Comparison of ENCODE assay signal across 15 cellular contexts in the genomic region with DNA sequence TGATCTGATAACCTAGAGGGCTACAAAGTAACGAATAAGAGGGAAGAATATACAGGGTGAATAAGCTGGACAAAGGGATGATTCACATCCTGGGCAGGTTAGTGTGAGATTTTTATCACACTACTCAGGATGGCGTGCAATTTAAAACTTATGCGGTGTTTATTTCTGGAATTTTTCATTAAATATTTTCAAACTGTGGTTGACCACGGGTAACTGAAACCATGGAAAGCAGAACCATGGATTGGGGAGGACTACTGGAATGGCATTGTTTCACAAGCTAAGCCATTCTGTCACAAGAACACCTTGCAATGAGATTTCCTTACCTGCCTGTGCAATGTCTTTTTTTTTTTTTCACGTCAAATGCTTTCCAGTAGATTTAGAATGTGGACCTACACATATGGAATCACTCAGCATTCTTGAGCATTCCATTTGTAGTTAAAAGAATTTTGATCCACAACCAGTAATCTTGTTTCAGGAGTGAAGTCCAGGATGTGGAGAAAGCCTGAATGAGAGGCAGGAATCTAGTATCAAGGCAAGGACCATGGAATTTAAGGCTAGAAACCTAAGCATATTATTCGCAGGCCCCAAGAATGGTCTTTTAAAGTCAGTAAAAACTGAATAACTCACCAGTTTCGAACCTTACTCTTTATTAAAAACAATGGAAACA. TPM values are rescaled to one million over a fixed set of nuclear protein-coding genes. Genes with fewer than 3 reads are reported as not detected.
DNase-seq lines count a peak whose midpoint lies in the region; TF ChIP-seq lines count a peak whose summit lies in the region.
"Had no signal": no experiment of that assay in that cellular context is flagged by ENCODE, and none has a peak within 500 bp of the region (broad histone marks: within the 10 kb centered on the region; RNA-seq: fewer than 3 reads in every experiment).

No MANE protein-coding gene starts in this region.

- no peaks in the 10 kb centered on the region for H3K9me3 ChIP-seq in uterus
- H3K9me3 ChIP-seq: Peyer's patch, sigmoid colon had no signal

- TF ChIP-seq CTCF in AG09309 (IDR thresholded peaks at IDR 0.05; ENCODE audit: control insufficient read depth, insufficient read depth, low read depth, low read length, missing control alignments) (no peak), uterus (IDR thresholded peaks at IDR 0.05) (no peak)

- DNase-seq in AG09309 (ENCODE audit: low read depth) (peak; percentile 90), M059J (ENCODE audit: low read depth) (peak; percentile 96), astrocyte of the hippocampus (ENCODE audit: low read depth, low spot score) (peak; percentile 89), kidney tubule cell (ENCODE audit: low spot score) (peak; percentile 98), uterus (no peak), NCI-H146 (lab: John Stamatoyannopoulos, UW) (no peak), SK-N-DZ (ENCODE audit: low spot score) (no peak), ecto neural progenitor cell (ENCODE audit: low spot score) (no peak)
- DNase-seq: activated CD4-positive, alpha-beta T cell treated with anti-CD3 and anti-CD28 coated beads for 4 hours; activated gamma-delta T cell; NCI-H1694; Peyer's patch; sigmoid colon had no signal

- no peaks in the 10 kb centered on the region for H3K27me3 ChIP-seq in uterus
- H3K27me3 ChIP-seq: Peyer's patch, sigmoid colon had no signal

- H3K4me1 ChIP-seq in uterus: no peaks in the 10 kb centered on the region
- H3K4me1 ChIP-seq: Peyer's patch, sigmoid colon had no signal

- intact Hi-C loops in uterus (cut with DNase I; ENCODE audit: low total_unique reads): loop anchor here (10.0 kb wide), 1 partner anchor 376 kb away; no protein-coding TSS in a partner anchor

- H3K4me3 ChIP-seq in AG09309 (ENCODE audit: control insufficient read depth, low read depth, low read length) (no peak overlapping the region), uterus (no peak overlapping the region)
- H3K4me3 ChIP-seq: Peyer's patch, sigmoid colon had no signal

- no peaks in the 10 kb centered on the region for H3K36me3 ChIP-seq in uterus
- H3K36me3 ChIP-seq: Peyer's patch, sigmoid colon had no signal

- H3K27ac ChIP-seq in uterus: no peak overlapping the region
- H3K27ac ChIP-seq: Peyer's patch, sigmoid colon had no signal

- TF ChIP-seq POLR2A in uterus (IDR thresholded peaks at IDR 0.05): no peak

RNA-seq across cellular contexts. Expression of a gene that starts 8.0 kb away (rescaled TPM):
- total RNA-seq in M059J (2014; rRNA removed; shearing (Covaris generic)): 7.0 and 17.6 TPM in 2 replicates
- total RNA-seq in uterus: 1 to 10 TPM in 1 of 4 donors, under 1 TPM in 2, not detected in 1; 0.55 to 6.9 (median 0.88) TPM
- not detected in 2 replicates for polyA plus RNA-seq in SK-N-DZ (2014; cell fraction: cytosol; rRNA removed)
- polyA plus RNA-seq in SK-N-DZ (2014; cell fraction: nucleus; rRNA removed): not detected in 2 replicates
- total RNA-seq: CD4-positive, CD25-positive, alpha-beta regulatory T cell; dermis microvascular lymphatic vessel endothelial cell had no signal
- polyA plus RNA-seq: CD4-positive, CD25-positive, alpha-beta regulatory T cell had no signal

RNA-seq across cellular contexts. Expression of a gene that starts 17.7 kb away (rescaled TPM):
- total RNA-seq in M059J (2014; rRNA removed; shearing (Covaris generic)): 23.5 and 28.2 TPM in 2 replicates
- total RNA-seq in uterus: 10 to 100 TPM in 3 of 4 donors, 1 to 10 TPM in 1; 8.2 to 27.2 (median 23.5) TPM
- polyA plus RNA-seq in SK-N-DZ (2014; cell fraction: cytosol; rRNA removed): 11.4 and 12.3 TPM in 2 replicates
- polyA plus RNA-seq in SK-N-DZ (2014; cell fraction: nucleus; rRNA removed): 14.3 and 16.6 TPM in 2 replicates

Comparison
In these comparisons a context has a peak if more than half of its experiments do, and no peak if none do; other contexts are left out.
1. DNase-seq: peak in AG09309 (single experiment), M059J (single experiment), astrocyte of the hippocampus (single experiment) and kidney tubule cell (single experiment); none in uterus (0 of 2), NCI-H146 (single experiment), SK-N-DZ (single experiment) and ecto neural progenitor cell (single experiment).